In genomic region chr19:13796301-13797057, GRCh38 we compare ENCODE assay signal across 1 cellular context.
TF ChIP-seq lines count a peak whose summit lies in the region.

No MANE protein-coding gene starts in this region.

TF ChIP-seq in GM12878, 131 proteins besides CTCF, POLR2A, EP300 and RAD21 (continues in another document):
- peak; percentile 91 for TF ChIP-seq SPI1 (IDR thresholded peaks at IDR 0.05; ENCODE audit: borderline replicate concordance, insufficient read depth, low read depth, low read length)
- no peak for TF ChIP-seq ZNF384 (IDR thresholded peaks at IDR 0.05; ENCODE audit: borderline replicate concordance, low read depth, low read length)
- TF ChIP-seq IRF4 (IDR thresholded peaks at IDR 0.05; ENCODE audit: low read depth, low read length), result peak; percentile 74
- TF ChIP-seq PBX3 (IDR thresholded peaks at IDR 0.05; ENCODE audit: insufficient replicate concordance, low read depth, low read length), result no peak
- TF ChIP-seq EED (IDR thresholded peaks at IDR 0.05; ENCODE audit: low read depth), result peak; percentile 89
- peak in 1 of 2 experiments; percentile 66; a peak in 2 of 4 replicates for TF ChIP-seq ETV6 (conservative IDR thresholded peaks at IDR 0.05 in 1 of 2, IDR thresholded peaks at IDR 0.05 in 1 of 2; ENCODE audit: borderline replicate concordance in 1 of 2, low read depth in 1 of 2)
- no peak for TF ChIP-seq SIN3A (IDR thresholded peaks at IDR 0.05; ENCODE audit: low read depth, low read length)
- TF ChIP-seq BCLAF1 (IDR thresholded peaks at IDR 0.05), result no peak
- TF ChIP-seq MTA2 (IDR thresholded peaks at IDR 0.05; ENCODE audit: low read depth), result peak; percentile 29
- no peak for TF ChIP-seq BMI1 (IDR thresholded peaks at IDR 0.05; ENCODE audit: borderline replicate concordance)
- TF ChIP-seq FOXM1 (IDR thresholded peaks at IDR 0.05; ENCODE audit: low read depth, low read length), result peak; percentile 54; the same call in 1 of the 2 replicates
- TF ChIP-seq KDM1A (IDR thresholded peaks at IDR 0.05; ENCODE audit: borderline replicate concordance), result no peak
- peak; percentile 92 for TF ChIP-seq RELA (IDR thresholded peaks at IDR 0.05; ENCODE audit: borderline replicate concordance, partially characterized antibody)
- TF ChIP-seq ZNF217 (IDR thresholded peaks at IDR 0.05), result no peak
- peak; percentile 51; the same call in 1 of the 2 replicates for TF ChIP-seq DPF2 (IDR thresholded peaks at IDR 0.05)
- no peak for TF ChIP-seq POU2F2 (IDR thresholded peaks at IDR 0.05; ENCODE audit: borderline replicate concordance, low read depth, low read length)
- no peak for TF ChIP-seq ESRRA (IDR thresholded peaks at IDR 0.05; ENCODE audit: low read length)
- TF ChIP-seq NFYA (IDR thresholded peaks at IDR 0.05; ENCODE audit: borderline replicate concordance, low read depth, low read length), result no peak
- TF ChIP-seq NR2C2 (IDR thresholded peaks at IDR 0.05; ENCODE audit: borderline replicate concordance, control insufficient read depth, insufficient read length, low read depth), result no peak
- TF ChIP-seq HDAC6 (IDR thresholded peaks at IDR 0.05; ENCODE audit: unreplicated experiment), result no peak
- TF ChIP-seq CUX1 (IDR thresholded peaks at IDR 0.05; ENCODE audit: insufficient replicate concordance, low read depth, low read length), result no peak
- TF ChIP-seq MXI1 (IDR thresholded peaks at IDR 0.05; ENCODE audit: low read depth, low read length), result 0 out of 2 replicates have a peak, but pooled peaks have one; percentile 41
- TF ChIP-seq JUND (IDR thresholded peaks at IDR 0.05; ENCODE audit: low read depth, low read length), result peak; percentile 20; the same call in 1 of the 2 replicates
- no peak for TF ChIP-seq ZBTB40 (IDR thresholded peaks at IDR 0.05; ENCODE audit: borderline replicate concordance)
- peak; percentile 85 for TF ChIP-seq IKZF1 (conservative IDR thresholded peaks at IDR 0.05)
- TF ChIP-seq RELB (IDR thresholded peaks at IDR 0.05; ENCODE audit: low read depth), result peak; percentile 64; the same call in 1 of the 2 replicates
- TF ChIP-seq JUNB (IDR thresholded peaks at IDR 0.05), result peak; percentile 66
- no peak for TF ChIP-seq NR2C1 (IDR thresholded peaks at IDR 0.05)
- TF ChIP-seq ZBTB4 (CRISPR knock-in tag; IDR thresholded peaks at IDR 0.05), result no peak
- TF ChIP-seq CREB1 (IDR thresholded peaks at IDR 0.05; ENCODE audit: low read depth), result 0 out of 2 replicates have a peak, but pooled peaks have one; percentile 28
- no peak for TF ChIP-seq YBX1 (IDR thresholded peaks at IDR 0.05)
- 0 out of 2 replicates have a peak, but pooled peaks have one; percentile 54 for TF ChIP-seq TCF3 (IDR thresholded peaks at IDR 0.05; ENCODE audit: borderline replicate concordance, insufficient read depth, low read depth, low read length)
- TF ChIP-seq RBBP5 (conservative IDR thresholded peaks at IDR 0.05), result no peak
- peak; percentile 64 to 79 for TF ChIP-seq IKZF2 (IDR thresholded peaks at IDR 0.05)
- TF ChIP-seq NR2F1 (conservative IDR thresholded peaks at IDR 0.05), result 0 out of 2 replicates have a peak, but pooled peaks have one; percentile 25
- TF ChIP-seq RUNX3 (IDR thresholded peaks at IDR 0.05; ENCODE audit: low read length), result peak; percentile 71; the same call in 1 of the 2 replicates
- peak; percentile 77 for TF ChIP-seq CREM (IDR thresholded peaks at IDR 0.05; ENCODE audit: low read depth)
- TF ChIP-seq STAT3 (IDR thresholded peaks at IDR 0.05; ENCODE audit: low read depth, low read length), result no peak
- TF ChIP-seq TCF7 (IDR thresholded peaks at IDR 0.05; ENCODE audit: borderline replicate concordance), result no peak
- no peak for TF ChIP-seq ZNF274 (IDR thresholded peaks at IDR 0.05; ENCODE audit: insufficient read depth, insufficient read length)
- no peak for TF ChIP-seq E2F8 (IDR thresholded peaks at IDR 0.05; ENCODE audit: low read depth, partially characterized antibody)
